In the genomic region with DNA sequence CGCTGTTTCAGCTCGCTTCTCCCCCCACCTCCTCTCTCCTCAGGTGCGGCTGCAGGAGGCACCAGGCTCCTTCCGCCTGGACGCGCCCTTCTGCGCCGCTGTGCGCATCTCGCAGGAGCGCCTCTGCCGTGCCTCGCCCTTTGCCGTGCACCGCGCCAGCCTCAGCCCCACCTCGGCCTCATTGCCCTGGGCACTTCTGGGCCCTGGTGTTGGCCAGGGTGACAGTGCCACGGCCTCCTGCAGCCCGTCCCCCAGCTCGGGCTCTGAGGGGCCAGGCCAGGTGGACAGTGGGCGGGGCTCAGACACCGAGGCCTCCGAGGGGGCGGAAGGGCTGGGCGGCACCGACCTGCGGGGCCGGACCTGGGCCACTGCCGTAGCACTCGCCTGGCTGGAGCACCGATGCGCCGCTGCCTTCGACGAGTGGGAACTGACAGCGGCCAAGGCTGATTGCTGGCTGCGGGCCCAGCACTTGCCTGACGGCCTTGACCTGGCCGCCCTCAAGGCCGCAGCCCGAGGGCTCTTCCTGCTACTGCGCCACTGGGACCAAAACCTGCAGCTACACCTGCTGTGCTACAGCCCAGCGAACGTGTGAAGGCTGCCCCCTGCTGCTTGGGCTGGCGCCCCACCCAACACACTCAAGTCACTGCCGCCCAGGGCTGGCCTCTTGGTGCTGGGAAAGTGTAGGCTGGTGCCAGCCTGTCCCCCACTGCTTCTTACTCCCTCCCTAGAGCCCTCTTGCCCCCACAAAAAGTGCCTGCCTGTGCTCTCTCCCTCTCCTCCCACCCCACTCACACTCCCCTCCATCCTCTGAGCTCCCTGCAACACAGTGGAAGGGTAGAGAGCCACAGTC, we compare ENCODE assay signal across 8 cellular contexts. TPM values are rescaled to one million over a fixed set of nuclear protein-coding genes. Genes with fewer than 3 reads are reported as not detected.
DNase-seq lines count a peak whose midpoint lies in the region; ATAC-seq and TF ChIP-seq lines count a peak whose summit lies in the region.

No MANE protein-coding gene starts in this region.

- H3K9me3 ChIP-seq in Panc1 (ENCODE audit: control insufficient read depth, insufficient read depth, low read depth, low read length) (no peaks in the 10 kb centered on the region), thyroid gland (no peaks in the 10 kb centered on the region), MG63 (no peaks in the 10 kb centered on the region)

- TF ChIP-seq CTCF in Panc1 (IDR thresholded peaks at IDR 0.05) (peak; percentile 82), thyroid gland (IDR thresholded peaks at IDR 0.05) (peak in 5 of 6 experiments; percentile 53 to 72 (median 64))

- no TSS peak for BruUV-seq in Panc1 (replicated peaks; lab: Mats Ljungman, UMichigan)

- CTCF ChIA-PET in Panc1 (lab: Charles Lee) = interaction anchor here (0.9 to 1.4 kb wide), 2 partner anchors 13 to 14 kb away, joined by 4 to 7 read pairs; no protein-coding TSS in a partner anchor

- DNase-seq in activated T-cell treated with anti-CD3 and anti-CD28 coated beads, Interleukin-2, amount 50 U/mL, for 48 hours = peak; percentile 34 to 45
- DNase-seq in activated T-cell treated with anti-CD3 and anti-CD28 coated beads for 4 hours = no peak
- no peak for DNase-seq in Panc1 (ENCODE audit: low read depth, low spot score)
- no peak for DNase-seq in left cardiac atrium
- DNase-seq in thyroid gland = peak; percentile 87 to 91
- DNase-seq in NOMO-1 (lab: John Stamatoyannopoulos, UW; ENCODE audit: unreplicated experiment in 2 of 2) = no peak
- DNase-seq in MG63 = no peak
- DNase-seq in retina = no peak

- H3K4me3 ChIP-seq in Panc1 (ENCODE audit: low read depth in 2 of 2, low read length in 2 of 2) (no peak overlapping the region), thyroid gland (replicated peaks in 1 of 3) (peak overlapping the region in 1 of 3 donors; percentile 17), MG63 (no peak overlapping the region)

- no peak overlapping the region for H3K27ac ChIP-seq in Panc1 (ENCODE audit: low read length)
- H3K27ac ChIP-seq in thyroid gland = no peak overlapping the region

- 31 to 50% methylated on average over 12 to 26 of the region's 46 CpGs for WGBS in thyroid gland, 2 donors

- in situ Hi-C loops in Panc1 (cut with HindIII; ENCODE audit: low pct_unique_long_range_greater_than_20kb, low sequenced_read_pairs) = no loop called here

- ATAC-seq in Panc1 (peak; percentile 88), left cardiac atrium (peak; percentile 58 to 76)

- H3K27me3 ChIP-seq in Panc1 (ENCODE audit: control insufficient read depth, insufficient read depth, low read length) (no peaks in the 10 kb centered on the region), thyroid gland (no peaks in the 10 kb centered on the region), MG63 (no peaks in the 10 kb centered on the region)

- intact Hi-C loops in Panc1 (cut with micrococcal nuclease; ENCODE audit: unreplicated experiment) (loop anchor here (5.0 kb wide), 1 partner anchor 94 kb away; no protein-coding TSS in a partner anchor), left cardiac atrium (cut with DNase I) (loop anchor here in 1 of 2 donors (5.0 to 10.0 kb wide), 3 partner anchors 87 to 349 kb away; partner anchors contain the start of gene DVL3), thyroid gland (cut with DNase I) (loop anchor here (5.0 to 10.0 kb wide), 3 partner anchors 54 to 347 kb away; partner anchors contain the start of gene ABCF3)

- H3K4me1 ChIP-seq in Panc1 (ENCODE audit: control insufficient read depth, insufficient read depth, low read length) (peaks cover 6% of the 10 kb centered on the region), thyroid gland (peaks cover 9 to 12% of the 10 kb centered on the region in 2 donors)

- POLR2A ChIA-PET in Panc1 (lab: Charles Lee) = interaction anchor here (0.6 to 0.7 kb wide), 3 partner anchors 14 to 162 kb away, joined by 3 to 7 read pairs (median 4); no protein-coding TSS in a partner anchor

- H3K36me3 ChIP-seq in Panc1 (ENCODE audit: control insufficient read depth, insufficient read depth, low read length) (peaks cover 2% of the 10 kb centered on the region; the same call in 1 of the 2 replicates), thyroid gland (peaks cover 31 to 35% of the 10 kb centered on the region in 2 donors), MG63 (peaks cover 40% of the 10 kb centered on the region)

- peak in 1 of 2 donors; percentile 26 for TF ChIP-seq POLR2A in thyroid gland (IDR thresholded peaks at IDR 0.05)

RNA-seq across cellular contexts. Expression of gene ALG3, which starts 7.1 kb away (rescaled TPM):
- total RNA-seq in Panc1 (2021; ENCODE audit: unreplicated experiment) (72.7 TPM), left cardiac atrium (10 to 100 TPM; 23.2 to 28.2 TPM), thyroid gland (10 to 100 TPM; 49.2 to 87.3 (median 66.8) TPM)
- polyA plus RNA-seq in Panc1 (2012; ENCODE audit: insufficient read length) = 73.2 TPM
- total RNA-seq in MG63 (2014; rRNA removed; shearing (Covaris generic); ENCODE audit: low replicate concordance) = 57.2 and 59.0 TPM in 2 replicates

RNA-seq across cellular contexts. Expression of gene EEF1AKMT4, which starts 7.8 kb away (rescaled TPM):
- total RNA-seq in Panc1 (2021; ENCODE audit: unreplicated experiment) (10.7 TPM), left cardiac atrium (1 to 10 TPM; 1.9 to 3.1 TPM), thyroid gland (10 to 100 TPM in 3 of 4 donors, 1 to 10 TPM in 1; 9.4 to 17.1 (median 13.5) TPM)
- polyA plus RNA-seq in Panc1 (2012; ENCODE audit: insufficient read length) = 10.8 TPM
- 5.2 and 16.0 TPM in 2 replicates for total RNA-seq in MG63 (2014; rRNA removed; shearing (Covaris generic); ENCODE audit: low replicate concordance)

RNA-seq across cellular contexts. Expression of gene VWA5B2, which starts 12.3 kb away (rescaled TPM):
- 0.28 TPM for total RNA-seq in Panc1 (2021; ENCODE audit: unreplicated experiment)
- 0.58 TPM for polyA plus RNA-seq in Panc1 (2012; ENCODE audit: insufficient read length)
- total RNA-seq in left cardiac atrium = not detected
- total RNA-seq in thyroid gland = under 1 TPM in 3 of 4 donors, not detected in 1; 0.42 to 0.88 (median 0.45) TPM
- not detected in 2 replicates for total RNA-seq in MG63 (2014; rRNA removed; shearing (Covaris generic); ENCODE audit: low replicate concordance)

RNA-seq across cellular contexts. Expression of gene CAMK2N2, which starts 19.7 kb away (rescaled TPM):
- total RNA-seq in Panc1 (2021; ENCODE audit: unreplicated experiment) = 5.7 TPM
- polyA plus RNA-seq in Panc1 (2012; ENCODE audit: insufficient read length) = 4.3 TPM
- total RNA-seq in left cardiac atrium = under 1 TPM in 1 of 2 donors, not detected in 1; 0.18 TPM
- total RNA-seq in thyroid gland = not detected
- not detected in 2 replicates for total RNA-seq in MG63 (2014; rRNA removed; shearing (Covaris generic); ENCODE audit: low replicate concordance)

RNA-seq across cellular contexts. Expression of gene ECE2, which starts 34.1 kb away (rescaled TPM):
- total RNA-seq in Panc1 (2021; ENCODE audit: unreplicated experiment) = not detected
- not detected for polyA plus RNA-seq in Panc1 (2012; ENCODE audit: insufficient read length)
- 1 to 10 TPM in 1 of 2 donors, not detected in 1; 1.1 TPM for total RNA-seq in left cardiac atrium
- not detected for total RNA-seq in thyroid gland
- total RNA-seq in MG63 (2014; rRNA removed; shearing (Covaris generic); ENCODE audit: low replicate concordance) = not detected in 2 replicates

Comparison
In these comparisons a context has a peak if more than half of its experiments do, and no peak if none do; other contexts are left out.
1. DNase-seq: peak in activated T-cell treated with anti-CD3 and anti-CD28 coated beads, Interleukin-2, amount 50 U/mL, for 48 hours (2 of 2) and thyroid gland (2 of 2); none in activated T-cell treated with anti-CD3 and anti-CD28 coated beads for 4 hours (single experiment), Panc1 (single experiment), left cardiac atrium (single experiment), NOMO-1 (0 of 2), MG63 (single experiment) and retina (single experiment).